20 cellular contexts compared by ENCODE assay signal in genomic region chr11:95119361-95120060, GRCh38. TPM values are rescaled to one million over a fixed set of nuclear protein-coding genes. Genes with fewer than 3 reads are reported as not detected.
DNase-seq lines count a peak whose midpoint lies in the region; ATAC-seq and TF ChIP-seq lines count a peak whose summit lies in the region.
"Had no signal": no experiment of that assay in that cellular context is flagged by ENCODE, and none has a peak within 500 bp of the region (broad histone marks: within the 10 kb centered on the region; RNA-seq: fewer than 3 reads in every experiment).

No MANE protein-coding gene starts in this region.

- H3K18ac ChIP-seq in neuronal stem cell (ENCODE audit: low read length) = peak overlapping the region; percentile 19

- H4K91ac ChIP-seq in neuronal stem cell (ENCODE audit: low read depth, low read length, poor library complexity) = no peak overlapping the region

- H3K4me2 ChIP-seq in neuronal stem cell (ENCODE audit: insufficient read depth, low read length, poor library complexity, severe bottlenecking) = no peak overlapping the region
- H3K4me2 ChIP-seq: KMS-11, SK-N-SH had no signal

- in situ Hi-C loops in brain microvascular endothelial cell (cut with HindIII; ENCODE audit: low pct_ligation_motif_present, low sequenced_read_pairs) = no loop called here

- no peak overlapping the region for H3K4me3 ChIP-seq in brain microvascular endothelial cell (ENCODE audit: low read depth, low read length)
- H3K4me3 ChIP-seq in neuronal stem cell (ENCODE audit: low read length in 2 of 2) = no peak overlapping the region
- H3K4me3 ChIP-seq: HAP-1, left ventricle myocardium inferior, right atrium auricular region, stomach, upper lobe of left lung had no signal

- WGBS in neuronal stem cell (ENCODE audit: extremely low coverage in 2 of 2, insufficient read length in 2 of 2, insufficient replicate concordance in 1 of 2), 2 donors = no CpG with 5 or more reads among the region's 2 CpGs

- no peak overlapping the region for H3K4ac ChIP-seq in neuronal stem cell (ENCODE audit: low read length)

- ATAC-seq in HG02981 (IDR thresholded peaks at IDR 0.05; ENCODE audit: unreplicated experiment) = peak; percentile 59

- no peak overlapping the region for H2AFZ ChIP-seq in neuronal stem cell (ENCODE audit: low read length)

- H4K8ac ChIP-seq in neuronal stem cell (ENCODE audit: low read depth, low read length) = no peak overlapping the region

- H2AK5ac ChIP-seq in neuronal stem cell (ENCODE audit: low read depth, low read length) = no peak overlapping the region

- no peak for TF ChIP-seq CTCF in C4-2B (conservative IDR thresholded peaks at IDR 0.05)
- no peak for TF ChIP-seq CTCF in brain microvascular endothelial cell (IDR thresholded peaks at IDR 0.05; ENCODE audit: low read depth, low read length, missing control alignments)

- H3K27ac ChIP-seq in C4-2B (peak overlapping the region; percentile 29), brain microvascular endothelial cell (no peak overlapping the region), neuronal stem cell (replicated peaks; ENCODE audit: low read length) (no peak overlapping the region)
- H3K27ac ChIP-seq: KMS-11, left ventricle myocardium inferior, neutrophil, right atrium auricular region, stomach, upper lobe of left lung had no signal

- intact Hi-C loops in posterior vena cava (cut with DNase I) = no loop called here

- H3K36me3 ChIP-seq in brain microvascular endothelial cell (replicated peaks) (no peaks in the 10 kb centered on the region), neuronal stem cell (replicated peaks in 1 of 2; ENCODE audit: control insufficient read depth in 2 of 2, insufficient read depth in 2 of 2, low read length in 2 of 2) (no peaks in the 10 kb centered on the region)
- H3K36me3 ChIP-seq: HAP-1, left ventricle myocardium inferior, neutrophil, right atrium auricular region, stomach, upper lobe of left lung had no signal

- no peak overlapping the region for H2BK12ac ChIP-seq in neuronal stem cell (ENCODE audit: low read length)

- no peak overlapping the region for H3K9ac ChIP-seq in neuronal stem cell (ENCODE audit: low read depth, low read length, poor library complexity)
- H3K9ac ChIP-seq: KMS-11, SK-N-SH had no signal

- no peaks in the 10 kb centered on the region for H3K27me3 ChIP-seq in brain microvascular endothelial cell (replicated peaks)
- no peaks in the 10 kb centered on the region for H3K27me3 ChIP-seq in neuronal stem cell (ENCODE audit: control insufficient read depth in 3 of 3, insufficient read depth in 3 of 3, low read depth in 1 of 3, low read length in 3 of 3)
- H3K27me3 ChIP-seq: neutrophil, right atrium auricular region, stomach, upper lobe of left lung had no signal

- H2BK5ac ChIP-seq in neuronal stem cell (ENCODE audit: low read length) = no peak overlapping the region

- no peak overlapping the region for H2BK15ac ChIP-seq in neuronal stem cell (ENCODE audit: low read length)

- no peak overlapping the region for H2BK120ac ChIP-seq in neuronal stem cell (ENCODE audit: low read depth, low read length)

- peak; percentile 12 for DNase-seq in brain microvascular endothelial cell
- DNase-seq in neuronal stem cell (ENCODE audit: low spot score) = no peak
- DNase-seq in posterior vena cava (ENCODE audit: low spot score) = no peak
- DNase-seq in inferior parietal cortex (ENCODE audit: extremely low spot score) = no peak
- DNase-seq in NCI-H2196 (lab: John Stamatoyannopoulos, UW; ENCODE audit: unreplicated experiment) = no peak
- DNase-seq in NCI-H1930 (lab: John Stamatoyannopoulos, UW) = no peak
- DNase-seq: activated CD4-positive, alpha-beta T cell treated with anti-CD3 and anti-CD28 coated beads for 1 hour; activated naive CD4-positive, alpha-beta T cell treated with anti-CD3 and anti-CD28 coated beads for 36 hours; left ventricle myocardium inferior; NCI-H1105 treated with DMSO at 0.1 percent for 48 hours; NCI-H526; SK-N-SH; stomach; upper lobe of left lung had no signal

- no peak overlapping the region for H3K23ac ChIP-seq in neuronal stem cell (ENCODE audit: low read depth, low read length, poor library complexity)

- no peaks in the 10 kb centered on the region for H3K4me1 ChIP-seq in neuronal stem cell (ENCODE audit: control insufficient read depth in 2 of 2, insufficient read depth in 1 of 2, low read depth in 1 of 2, low read length in 2 of 2)
- H3K4me1 ChIP-seq: HAP-1, right atrium auricular region, upper lobe of left lung had no signal

- H3K79me1 ChIP-seq in neuronal stem cell (ENCODE audit: low read depth, low read length) = peaks cover 5% of the 10 kb centered on the region

- no peaks in the 10 kb centered on the region for H3K9me3 ChIP-seq in neuronal stem cell (replicated peaks in 1 of 2; ENCODE audit: control insufficient read depth in 2 of 2, insufficient read depth in 1 of 2, low read depth in 1 of 2, low read length in 2 of 2)
- H3K9me3 ChIP-seq: HAP-1, neutrophil, SK-N-SH, upper lobe of left lung had no signal

- H3K14ac ChIP-seq in neuronal stem cell (ENCODE audit: low read length) = no peak overlapping the region

RNA-seq across cellular contexts. Expression of gene ENDOD1, which starts 29.9 kb away (rescaled TPM):
- polyA plus RNA-seq in neuronal stem cell (2013, experiment 1 of 2) = 3.4 TPM
- polyA plus RNA-seq in neuronal stem cell (2013, experiment 2 of 2) = 3.6 TPM
- total RNA-seq in posterior vena cava = 10 to 100 TPM; 41.7 to 50.2 TPM

RNA-seq across cellular contexts. Expression of gene SRSF8, which starts 52.8 kb away (rescaled TPM):
- 14.8 TPM for polyA plus RNA-seq in neuronal stem cell (2013, experiment 1 of 2)
- 15.0 TPM for polyA plus RNA-seq in neuronal stem cell (2013, experiment 2 of 2)
- total RNA-seq in posterior vena cava = 10 to 100 TPM; 36.2 to 44.6 TPM
